8 cellular contexts compared by ENCODE assay signal in genomic region chr1:198936371-198937083, GRCh38.
A peak's percentile ranks its signal among the peaks of the same experiment; 100 is the strongest.
DNase-seq lines count a peak whose midpoint lies in the region; ATAC-seq, FAIRE-seq and TF ChIP-seq lines count a peak whose summit lies in the region.

No MANE protein-coding gene starts in this region.

- H3K4me1 ChIP-seq in small intestine (ENCODE audit: control insufficient read depth in 2 of 2, insufficient read depth in 1 of 2, low read depth in 1 of 2, low read length in 1 of 2), result no peaks in the 10 kb centered on the region

- intact Hi-C loops in Calu3 (cut with micrococcal nuclease; ENCODE audit: unreplicated experiment), result loop anchor here (5.0 to 10.0 kb wide), 3 partner anchors 176 to 528 kb away; no protein-coding TSS in a partner anchor
- intact Hi-C loops in activated T-helper 2 cell treated with anti-CD3 and anti-CD28 coated beads, Interferon-gamma antibody, Interleukin-2, Interleukin-4, amounts not matched to agents 10 μg/mL and 5 μg/mL and 100 μg/mL, durations not matched to agents 14 hours and 24 hours and 36 hours (cut with micrococcal nuclease), result loop anchor here (1.0 to 5.0 kb wide), 10 partner anchors 41 to 307 kb away; no protein-coding TSS in a partner anchor

- peak overlapping the region; percentile 60 to 80 for H3K27ac ChIP-seq in small intestine (ENCODE audit: low read depth in 1 of 2, low read length in 1 of 2)

- peak overlapping the region; percentile 73 for H3K4me3 ChIP-seq in Jurkat, Clone E6-1 (ENCODE audit: low read length)
- peak overlapping the region in 1 of 2 donors; percentile 23 for H3K4me3 ChIP-seq in small intestine (ENCODE audit: low read depth in 1 of 2, low read length in 2 of 2)

- no peak for FAIRE-seq in small intestine (lab: Jason Lieb, UNC)

- no peaks in the 10 kb centered on the region for H3K4me1 Mint-ChIP-seq in Calu3 (ENCODE audit: low read depth, unreplicated experiment)
- H3K4me1 Mint-ChIP-seq in activated T-helper 2 cell treated with anti-CD3 and anti-CD28 coated beads, Interferon-gamma antibody, Interleukin-2, Interleukin-4, amounts not matched to agents 10 μg/mL and 5 μg/mL and 100 μg/mL, durations not matched to agents 14 hours and 24 hours and 36 hours (ENCODE audit: low read depth), result peaks cover 33% of the 10 kb centered on the region

- 8 to 43% (median 19%) methylated on average over 6 of the region's 6 CpGs for WGBS in small intestine, 3 donors

- no peak overlapping the region for H3K4me3 Mint-ChIP-seq in Calu3 (ENCODE audit: low read depth, unreplicated experiment)
- H3K4me3 Mint-ChIP-seq in activated T-helper 2 cell treated with anti-CD3 and anti-CD28 coated beads, Interferon-gamma antibody, Interleukin-2, Interleukin-4, amounts not matched to agents 10 μg/mL and 5 μg/mL and 100 μg/mL, durations not matched to agents 14 hours and 24 hours and 36 hours (ENCODE audit: low read depth), result no peak overlapping the region

- H3K9me3 Mint-ChIP-seq in Calu3 (ENCODE audit: low read depth, unreplicated experiment), result no peaks in the 10 kb centered on the region
- H3K9me3 Mint-ChIP-seq in activated T-helper 2 cell treated with anti-CD3 and anti-CD28 coated beads, Interferon-gamma antibody, Interleukin-2, Interleukin-4, amounts not matched to agents 10 μg/mL and 5 μg/mL and 100 μg/mL, durations not matched to agents 14 hours and 24 hours and 36 hours, result peaks cover 9% of the 10 kb centered on the region

- ATAC-seq in GM19452 (IDR thresholded peaks at IDR 0.05; ENCODE audit: unreplicated experiment), result no peak

- no peaks in the 10 kb centered on the region for H3K36me3 ChIP-seq in small intestine (ENCODE audit: control insufficient read depth in 2 of 2, insufficient read depth in 2 of 2, low read length in 2 of 2)

- DNase-seq in Calu3 (peak; percentile 33), hepatic stellate cell (ENCODE audit: low spot score) (peak; percentile 12), small intestine (no peak), NCI-H2029 treated with DMSO at 0.1 percent for 48 hours (lab: John Stamatoyannopoulos, UW) (no peak)
- no peak for DNase-seq in Jurkat, Clone E6-1 (ENCODE audit: low read depth, low spot score)
- DNase-seq in activated T-helper 2 cell treated with anti-CD3 and anti-CD28 coated beads, Interferon-gamma antibody, Interleukin-2, Interleukin-4, amounts not matched to agents 10 μg/mL and 5 μg/mL and 100 μg/mL, durations not matched to agents 14 hours and 24 hours and 36 hours (ENCODE audit: low spot score), result no peak
- no peak for DNase-seq in stimulated activated CD4-positive, alpha-beta T cell treated with anti-CD3 and anti-CD28 coated beads, Interleukin-2, amount 100 ng/mL, for 24 hours

- no peak for TF ChIP-seq CTCF in Calu3 (IDR thresholded peaks at IDR 0.05; ENCODE audit: unreplicated experiment)

- TSS peak; percentile 76 for BruUV-seq in Calu3 (replicated peaks; lab: Mats Ljungman, UMichigan)

- no peak overlapping the region for H3K27ac Mint-ChIP-seq in Calu3 (ENCODE audit: unreplicated experiment)
- H3K27ac Mint-ChIP-seq in activated T-helper 2 cell treated with anti-CD3 and anti-CD28 coated beads, Interferon-gamma antibody, Interleukin-2, Interleukin-4, amounts not matched to agents 10 μg/mL and 5 μg/mL and 100 μg/mL, durations not matched to agents 14 hours and 24 hours and 36 hours, result peak overlapping the region; percentile 93

- H3K27me3 ChIP-seq in small intestine (ENCODE audit: control insufficient read depth in 2 of 2, insufficient read depth in 2 of 2, low read length in 2 of 2), result no peaks in the 10 kb centered on the region

- no peaks in the 10 kb centered on the region for H3K27me3 Mint-ChIP-seq in Calu3 (ENCODE audit: unreplicated experiment)
- H3K27me3 Mint-ChIP-seq in activated T-helper 2 cell treated with anti-CD3 and anti-CD28 coated beads, Interferon-gamma antibody, Interleukin-2, Interleukin-4, amounts not matched to agents 10 μg/mL and 5 μg/mL and 100 μg/mL, durations not matched to agents 14 hours and 24 hours and 36 hours (ENCODE audit: low read depth), result no peaks in the 10 kb centered on the region

- no peaks in the 10 kb centered on the region for H3K9me3 ChIP-seq in small intestine (ENCODE audit: control insufficient read depth, low read depth)

- CTCF ChIA-PET in Calu3 (lab: Charles Lee), result interaction anchor here (0.7 to 1.9 kb wide), 7 partner anchors 17 to 527 kb away, joined by 3 to 9 read pairs (median 4); no protein-coding TSS in a partner anchor

- H3K36me3 Mint-ChIP-seq in Calu3 (ENCODE audit: insufficient read depth, unreplicated experiment), result peaks cover 8% of the 10 kb centered on the region
- H3K36me3 Mint-ChIP-seq in activated T-helper 2 cell treated with anti-CD3 and anti-CD28 coated beads, Interferon-gamma antibody, Interleukin-2, Interleukin-4, amounts not matched to agents 10 μg/mL and 5 μg/mL and 100 μg/mL, durations not matched to agents 14 hours and 24 hours and 36 hours (ENCODE audit: low read depth), result peaks cover 16% of the 10 kb centered on the region

Comparison
In these comparisons a context has a peak if more than half of its experiments do, and no peak if none do; other contexts are left out.
1. DNase-seq: peak in Calu3 (single experiment) and hepatic stellate cell (single experiment); none in Jurkat, Clone E6-1 (single experiment), activated T-helper 2 cell treated with anti-CD3 and anti-CD28 coated beads, Interferon-gamma antibody, Interleukin-2, Interleukin-4, amounts not matched to agents 10 μg/mL and 5 μg/mL and 100 μg/mL, durations not matched to agents 14 hours and 24 hours and 36 hours (single experiment), small intestine (single experiment), NCI-H2029 treated with DMSO at 0.1 percent for 48 hours (single experiment) and stimulated activated CD4-positive, alpha-beta T cell treated with anti-CD3 and anti-CD28 coated beads, Interleukin-2, amount 100 ng/mL, for 24 hours (0 of 2).